25 cellular contexts compared by ENCODE assay signal in the genomic region with DNA sequence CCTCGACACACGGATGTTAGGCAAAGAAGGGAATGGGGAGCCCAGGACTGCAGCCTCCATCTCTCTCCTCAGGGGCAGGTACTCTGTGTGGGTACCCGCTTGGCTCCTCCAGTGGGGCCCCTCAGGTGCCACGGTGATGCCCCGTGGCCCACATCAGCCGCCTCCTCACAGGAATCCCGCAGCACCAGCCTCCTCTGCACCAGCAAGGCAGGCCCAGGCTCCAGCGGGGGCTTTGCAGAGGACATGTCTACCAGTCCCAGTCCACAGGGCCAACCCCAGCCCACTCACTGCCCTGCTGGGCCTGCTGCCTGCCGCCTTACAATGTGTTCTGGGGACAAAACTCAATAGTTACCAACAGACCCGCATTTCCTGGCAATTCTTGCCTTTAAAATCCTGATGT.
"Had no signal": no experiment of that assay in that cellular context is flagged by ENCODE, and none has a peak within 500 bp of the region (broad histone marks: within the 10 kb centered on the region; RNA-seq: fewer than 3 reads in every experiment).

No MANE protein-coding gene starts in this region.

- H3K9ac ChIP-seq: KMS-11 had no signal

- DNase-seq: Kasumi-1; MM.1S; NCI-H1092 treated with DMSO at 0.1 percent for 48 hours; NCI-H1436; NCI-H187; NCI-H2029; NCI-H2081 treated with DMSO at 0.1 percent for 48 hours; NCI-H2171; NCI-H226; NCI-H446; NCI-H510A; NCI-H524 treated with DMSO at 0.1 percent for 48 hours; NCI-H69; NCI-H774; NK-92 treated with Interleukin-12 subunit alpha and Interleukin-12 subunit beta, amount 100 ng/mL, for 24 hours; PC-3; Peyer's patch; Right ventricle myocardium superior; SIG-M5 had no signal

- H3K4me1 ChIP-seq: Peyer's patch, SJSA1 had no signal

- H3K9me3 ChIP-seq: Peyer's patch, SJSA1 had no signal

- FAIRE-seq: HTR-8/SVneo, K562 had no signal

- H3K36me3 ChIP-seq: Peyer's patch, SJSA1 had no signal

- H3K27ac ChIP-seq: HL-60, KMS-11, Peyer's patch, SJSA1, SK-N-MC had no signal

- H3K4me3 ChIP-seq: K562, Peyer's patch, SJSA1, SK-N-MC had no signal

- ATAC-seq: K562, PC-3 had no signal
